ENCODE assay signal across 8 cellular contexts in genomic region chr6:143677577-143677890, GRCh38. TPM values are rescaled to one million over a fixed set of nuclear protein-coding genes. Genes with fewer than 3 reads are reported as not detected.
DNase-seq lines count a peak whose midpoint lies in the region; ATAC-seq and TF ChIP-seq lines count a peak whose summit lies in the region.

No MANE protein-coding gene starts in this region.

- H3K36me3 Mint-ChIP-seq in HFFc6 (ENCODE audit: low read depth) = peaks cover 18% of the 10 kb centered on the region
- no peaks in the 10 kb centered on the region for H3K36me3 Mint-ChIP-seq in activated T-helper 17 cell treated with anti-CD3 and anti-CD28 coated beads, Interleukin-2, amount 50 U/mL, for 72 hours (ENCODE audit: low read depth)

- no peak for DNase-seq in HFFc6
- no peak for DNase-seq in T1000 (lab: John Stamatoyannopoulos, UW)
- no peak for DNase-seq in nucleus accumbens (lab: John Stamatoyannopoulos, UW)

- no peak overlapping the region for H3K27ac ChIP-seq in iPS-18a (ENCODE audit: low read length)
- H3K27ac ChIP-seq in skin epidermis = peak overlapping the region in 20 of 21 experiments; percentile 80 to 96 (median 94)

- no peaks in the 10 kb centered on the region for H3K9me3 ChIP-seq in iPS-18a (ENCODE audit: control insufficient read depth, low read depth, low read length)

- H3K4me1 Mint-ChIP-seq in HFFc6 (ENCODE audit: low read depth) = peaks cover 81% of the 10 kb centered on the region
- H3K4me1 Mint-ChIP-seq in activated T-helper 17 cell treated with anti-CD3 and anti-CD28 coated beads, Interleukin-2, amount 50 U/mL, for 72 hours = peaks cover 4% of the 10 kb centered on the region

- H3K27me3 Mint-ChIP-seq in HFFc6 (ENCODE audit: insufficient read depth) = no peaks in the 10 kb centered on the region
- H3K27me3 Mint-ChIP-seq in activated T-helper 17 cell treated with anti-CD3 and anti-CD28 coated beads, Interleukin-2, amount 50 U/mL, for 72 hours = no peaks in the 10 kb centered on the region

- H3K27me3 ChIP-seq in iPS-18a (ENCODE audit: control insufficient read depth, insufficient read depth, low read length) = no peaks in the 10 kb centered on the region

- no peak for TF ChIP-seq CTCF in HFFc6 (IDR thresholded peaks at IDR 0.05)

- peaks cover 58% of the 10 kb centered on the region for H3K4me1 ChIP-seq in iPS-18a (ENCODE audit: control insufficient read depth, low read depth, low read length)

- peak overlapping the region; percentile 61 for H3K27ac Mint-ChIP-seq in HFFc6
- no peak overlapping the region for H3K27ac Mint-ChIP-seq in activated T-helper 17 cell treated with anti-CD3 and anti-CD28 coated beads, Interleukin-2, amount 50 U/mL, for 72 hours

- H3K4me3 Mint-ChIP-seq in HFFc6 = peak overlapping the region; percentile 89
- peak overlapping the region; percentile 73 for H3K4me3 Mint-ChIP-seq in activated T-helper 17 cell treated with anti-CD3 and anti-CD28 coated beads, Interleukin-2, amount 50 U/mL, for 72 hours

- H3K9ac ChIP-seq in iPS-18a (ENCODE audit: low read length) = no peak overlapping the region

- H3K36me3 ChIP-seq in iPS-18a (ENCODE audit: control insufficient read depth, low read depth, low read length) = no peaks in the 10 kb centered on the region

- H3K4me3 ChIP-seq in iPS-18a (ENCODE audit: low read length) (peak overlapping the region; percentile 91), skin epidermis (peak overlapping the region; percentile 60 to 92 (median 80))

- H3K9me3 Mint-ChIP-seq in HFFc6 = peaks cover 6% of the 10 kb centered on the region
- H3K9me3 Mint-ChIP-seq in activated T-helper 17 cell treated with anti-CD3 and anti-CD28 coated beads, Interleukin-2, amount 50 U/mL, for 72 hours = peaks cover 7% of the 10 kb centered on the region

- ATAC-seq in activated T-helper 17 cell treated with anti-CD3 and anti-CD28 coated beads, Interleukin-2, amount 50 U/mL, for 72 hours (replicated peaks) = no peak
- ATAC-seq in HG02970 (IDR thresholded peaks at IDR 0.05; ENCODE audit: low FRiP score, unreplicated experiment) (no peak), GM21423 (IDR thresholded peaks at IDR 0.05; ENCODE audit: unreplicated experiment) (no peak)

RNA-seq across cellular contexts. Expression of gene PHACTR2, which starts 0.2 kb away (rescaled TPM):
- 10 to 100 TPM; 66.7 to 92.7 (median 84.1) TPM for total RNA-seq in HFFc6 (2021; fragmentation: NEBNext Ultra II Directional; extraction: Animal tissue kit (Norgen Biotek cat#: 25700))
- 10 to 100 TPM; 32.5 to 33.7 TPM for total RNA-seq in activated T-helper 17 cell treated with anti-CD3 and anti-CD28 coated beads, Interleukin-2, amount 50 U/mL, for 72 hours
